Comparison of ENCODE assay signal across 16 cellular contexts in the genomic region with DNA sequence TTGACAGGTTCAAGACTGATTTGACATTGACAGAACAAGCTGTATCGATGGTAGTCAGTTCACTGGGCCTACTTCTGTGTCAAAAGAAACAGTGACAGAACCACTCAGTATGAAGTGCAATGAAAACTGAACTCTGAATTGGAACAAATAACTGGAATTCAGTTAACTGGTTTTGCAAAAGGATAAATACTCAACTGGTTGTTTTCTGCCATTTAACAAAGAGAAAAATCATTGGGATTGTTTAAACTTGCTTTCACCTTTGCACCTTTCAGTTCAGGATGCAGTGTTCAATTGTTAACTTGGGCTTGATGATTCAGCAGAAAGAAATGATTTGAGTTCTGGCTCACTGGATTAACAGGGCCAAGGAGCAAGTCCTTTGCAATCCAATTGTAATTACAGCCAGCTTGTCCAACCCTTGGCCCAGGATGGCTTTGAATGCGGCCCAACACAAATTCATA. TPM values are rescaled to one million over a fixed set of nuclear protein-coding genes. Genes with fewer than 3 reads are reported as not detected.
DNase-seq lines count a peak whose midpoint lies in the region; ATAC-seq and TF ChIP-seq lines count a peak whose summit lies in the region.
"Had no signal": no experiment of that assay in that cellular context is flagged by ENCODE, and none has a peak within 500 bp of the region (broad histone marks: within the 10 kb centered on the region; RNA-seq: fewer than 3 reads in every experiment).

No MANE protein-coding gene starts in this region.

- no peak overlapping the region for H3K4me2 ChIP-seq in neural progenitor cell

- peaks cover 6% of the 10 kb centered on the region for H3K4me1 Mint-ChIP-seq in neural progenitor cell

- H3K27ac ChIP-seq in Peyer's patch: peak overlapping the region in 3 of 4 donors; percentile 10 to 76 (median 59)
- H3K27ac ChIP-seq in esophagus squamous epithelium: peak overlapping the region in 3 of 4 donors; percentile 41 to 45 (median 44)
- H3K27ac ChIP-seq in transverse colon: peak overlapping the region; percentile 63 to 73 (median 70)
- peak overlapping the region in 1 of 4 donors; percentile 11 for H3K27ac ChIP-seq in upper lobe of left lung
- no peak overlapping the region for H3K27ac ChIP-seq in neural progenitor cell
- H3K27ac ChIP-seq: thoracic aorta had no signal

- no peak for ATAC-seq in upper lobe of left lung (ENCODE audit: low FRiP score in 2 of 2)
- ATAC-seq: HCT116; naive thymus-derived CD4-positive, alpha-beta T cell had no signal

- H3K9ac ChIP-seq in neural progenitor cell: no peak overlapping the region

- peaks cover 21% of the 10 kb centered on the region for H3K9me3 Mint-ChIP-seq in neural progenitor cell

- TF ChIP-seq CTCF in Peyer's patch (IDR thresholded peaks at IDR 0.05) (no peak), esophagus squamous epithelium (IDR thresholded peaks at IDR 0.05) (no peak), transverse colon (IDR thresholded peaks at IDR 0.05) (no peak), upper lobe of left lung (IDR thresholded peaks at IDR 0.05) (no peak), neural progenitor cell (IDR thresholded peaks at IDR 0.05) (no peak)

- peaks cover 11% of the 10 kb centered on the region for H3K79me2 ChIP-seq in neural progenitor cell (ENCODE audit: low read depth)

- DNase-seq in Peyer's patch (peak in 1 of 3 donors; percentile 64), esophagus squamous epithelium (lab: John Stamatoyannopoulos, UW) (no peak), medulla oblongata (ENCODE audit: extremely low spot score) (peak; percentile 10), transverse colon (peak; percentile 47), upper lobe of left lung (no peak), neural progenitor cell (ENCODE audit: low spot score) (no peak), GOT3 (lab: John Stamatoyannopoulos, UW) (no peak)
- DNase-seq in activated T-cell treated with anti-CD3 and anti-CD28 coated beads, Interleukin-2, amount 50 U/mL, for 1 hour: no peak
- DNase-seq: activated CD4-positive, alpha-beta T cell treated with anti-CD3 and anti-CD28 coated beads, Interleukin-2, amount 10 ng/mL, durations not matched to agents 7 days and 5 days; naive thymus-derived CD4-positive, alpha-beta T cell; NCI-H1436; NCI-H526; T-helper 2 cell had no signal

- H3K4me1 ChIP-seq in Peyer's patch (peaks cover 0 to 27% (median 0%) of the 10 kb centered on the region in 4 donors), esophagus squamous epithelium (peaks cover 0 to 38% (median 14%) of the 10 kb centered on the region in 3 donors), transverse colon (peaks cover 5 to 49% (median 23%) of the 10 kb centered on the region in 4 donors), upper lobe of left lung (peaks cover 8 to 24% (median 12%) of the 10 kb centered on the region in 4 donors), neural progenitor cell (no peaks in the 10 kb centered on the region)

- TF ChIP-seq POLR2A in Peyer's patch (IDR thresholded peaks at IDR 0.05) (no peak), esophagus squamous epithelium (IDR thresholded peaks at IDR 0.05) (no peak), transverse colon (IDR thresholded peaks at IDR 0.05) (no peak), upper lobe of left lung (IDR thresholded peaks at IDR 0.05) (no peak)

- H3K9me3 ChIP-seq in Peyer's patch: no peaks in the 10 kb centered on the region
- no peaks in the 10 kb centered on the region for H3K9me3 ChIP-seq in esophagus squamous epithelium
- H3K9me3 ChIP-seq in transverse colon: no peaks in the 10 kb centered on the region
- no peaks in the 10 kb centered on the region for H3K9me3 ChIP-seq in upper lobe of left lung
- peaks cover 4% of the 10 kb centered on the region for H3K9me3 ChIP-seq in neural progenitor cell (ENCODE audit: low read depth)
- H3K9me3 ChIP-seq: thoracic aorta had no signal

- H3K4me3 Mint-ChIP-seq in neural progenitor cell: no peak overlapping the region
- H3K4me3 Mint-ChIP-seq: activated CD4-positive, alpha-beta T cell treated with anti-CD3 and anti-CD28 coated beads, Interleukin-2, amount 10 ng/mL, durations not matched to agents 7 days and 5 days; activated T-helper 1 cell treated with anti-CD3 and anti-CD28 coated beads, Interleukin-12 subunit alpha, Interleukin-12 subunit beta, Interleukin-2, Interleukin-4 antibody, amounts not matched to agents 30 ng/mL and 10 ng/mL and 1 ng/mL, durations not matched to agents 14 hours and 24 hours and 36 hours; naive thymus-derived CD4-positive, alpha-beta T cell had no signal

- no peaks in the 10 kb centered on the region for H4K20me1 ChIP-seq in neural progenitor cell (ENCODE audit: low read depth)

- TF ChIP-seq EP300 in transverse colon (IDR thresholded peaks at IDR 0.05; ENCODE audit: low read depth) (no peak), upper lobe of left lung (IDR thresholded peaks at IDR 0.05) (no peak)

- in situ Hi-C loops in transverse colon (cut with MboI; ENCODE audit: low pct_ligation_motif_present in 1 of 4, low pct_unique_long_range_greater_than_20kb in 1 of 4, low sequenced_read_pairs in 3 of 4): no loop called here

- H2AFZ ChIP-seq in neural progenitor cell (replicated peaks): no peak overlapping the region

- peaks cover 6% of the 10 kb centered on the region for H3F3A ChIP-seq in neural progenitor cell (ENCODE audit: low read depth)

- peaks cover 11% of the 10 kb centered on the region for H3K36me3 Mint-ChIP-seq in neural progenitor cell

- no peak overlapping the region for H3K4me3 ChIP-seq in Peyer's patch
- no peak overlapping the region for H3K4me3 ChIP-seq in esophagus squamous epithelium
- no peak overlapping the region for H3K4me3 ChIP-seq in transverse colon
- no peak overlapping the region for H3K4me3 ChIP-seq in upper lobe of left lung
- no peak overlapping the region for H3K4me3 ChIP-seq in neural progenitor cell
- H3K4me3 ChIP-seq: thoracic aorta had no signal

- H3K36me3 ChIP-seq in Peyer's patch (no peaks in the 10 kb centered on the region), esophagus squamous epithelium (no peaks in the 10 kb centered on the region), transverse colon (no peaks in the 10 kb centered on the region), upper lobe of left lung (no peaks in the 10 kb centered on the region), neural progenitor cell (no peaks in the 10 kb centered on the region)
- H3K36me3 ChIP-seq: thoracic aorta had no signal

- intact Hi-C loops in esophagus squamous epithelium (cut with DNase I) (no loop called here), transverse colon (cut with DNase I; ENCODE audit: low total_unique reads) (no loop called here)

- peaks cover 2% of the 10 kb centered on the region for H3K27me3 Mint-ChIP-seq in neural progenitor cell (ENCODE audit: insufficient read depth, low read depth)
- H3K27me3 Mint-ChIP-seq: activated CD4-positive, alpha-beta T cell treated with anti-CD3 and anti-CD28 coated beads, Interleukin-2, amount 10 ng/mL, durations not matched to agents 7 days and 5 days; naive thymus-derived CD4-positive, alpha-beta T cell had no signal

- H3K27ac Mint-ChIP-seq in neural progenitor cell: no peak overlapping the region
- H3K27ac Mint-ChIP-seq: activated CD4-positive, alpha-beta T cell treated with anti-CD3 and anti-CD28 coated beads, Interleukin-2, amount 10 ng/mL, durations not matched to agents 7 days and 5 days; activated T-helper 1 cell treated with anti-CD3 and anti-CD28 coated beads, Interleukin-12 subunit alpha, Interleukin-12 subunit beta, Interleukin-2, Interleukin-4 antibody, amounts not matched to agents 30 ng/mL and 10 ng/mL and 1 ng/mL, durations not matched to agents 14 hours and 24 hours and 36 hours; naive thymus-derived CD4-positive, alpha-beta T cell had no signal

- 56 to 70% methylated on average over 2 of the region's 2 CpGs for WGBS in esophagus squamous epithelium, 2 donors
- WGBS in transverse colon (ENCODE audit: low coverage in 1 of 2), 2 donors: 60 to 71% methylated on average over 1 to 2 of the region's 2 CpGs
- WGBS in upper lobe of left lung, 2 donors: 80 to 83% methylated on average over 2 of the region's 2 CpGs

- H3K27me3 ChIP-seq in Peyer's patch (no peaks in the 10 kb centered on the region), esophagus squamous epithelium (no peaks in the 10 kb centered on the region), transverse colon (no peaks in the 10 kb centered on the region), upper lobe of left lung (no peaks in the 10 kb centered on the region), neural progenitor cell (no peaks in the 10 kb centered on the region)

RNA-seq across cellular contexts. Expression of gene BTD, which starts 4.9 kb away (rescaled TPM):
- total RNA-seq in Peyer's patch: 10 to 100 TPM in 3 of 4 donors, 1 to 10 TPM in 1; 9.1 to 88.4 (median 59.9) TPM
- total RNA-seq in esophagus squamous epithelium: 10 to 100 TPM in 3 of 4 donors, 1 to 10 TPM in 1; 7.7 to 16.6 (median 12.3) TPM
- 10 to 100 TPM; 21.3 to 49.6 (median 36.3) TPM for total RNA-seq in transverse colon
- total RNA-seq in upper lobe of left lung: 10 to 100 TPM in 5 of 6 donors, 1 to 10 TPM in 1; 6.8 to 32.2 (median 21.8) TPM
- 11.7 and 16.0 TPM in 2 replicates for total RNA-seq in neural progenitor cell (ENCODE audit: low replicate concordance)

RNA-seq across cellular contexts. Expression of gene HACL1, which starts 5.1 kb away (rescaled TPM):
- total RNA-seq in Peyer's patch (10 to 100 TPM; 22.5 to 50.1 (median 33.0) TPM), esophagus squamous epithelium (10 to 100 TPM in 2 of 4 donors, 1 to 10 TPM in 2; 3.3 to 22.3 (median 9.4) TPM), transverse colon (10 to 100 TPM in 3 of 4 donors, 1 to 10 TPM in 1; 7.5 to 21.3 (median 17.1) TPM), upper lobe of left lung (10 to 100 TPM; 12.9 to 32.5 (median 19.6) TPM), neural progenitor cell (ENCODE audit: low replicate concordance) (38.8 and 48.6 TPM in 2 replicates)

Comparison
In these comparisons a context has a peak if more than half of its experiments do, and no peak if none do; other contexts are left out.
1. DNase-seq: peak in medulla oblongata (single experiment) and transverse colon (single experiment); none in esophagus squamous epithelium (single experiment), upper lobe of left lung (0 of 2), neural progenitor cell (single experiment), GOT3 (single experiment) and activated T-cell treated with anti-CD3 and anti-CD28 coated beads, Interleukin-2, amount 50 U/mL, for 1 hour (single experiment).